Comparison of ENCODE assay signal across 20 cellular contexts in the genomic region with DNA sequence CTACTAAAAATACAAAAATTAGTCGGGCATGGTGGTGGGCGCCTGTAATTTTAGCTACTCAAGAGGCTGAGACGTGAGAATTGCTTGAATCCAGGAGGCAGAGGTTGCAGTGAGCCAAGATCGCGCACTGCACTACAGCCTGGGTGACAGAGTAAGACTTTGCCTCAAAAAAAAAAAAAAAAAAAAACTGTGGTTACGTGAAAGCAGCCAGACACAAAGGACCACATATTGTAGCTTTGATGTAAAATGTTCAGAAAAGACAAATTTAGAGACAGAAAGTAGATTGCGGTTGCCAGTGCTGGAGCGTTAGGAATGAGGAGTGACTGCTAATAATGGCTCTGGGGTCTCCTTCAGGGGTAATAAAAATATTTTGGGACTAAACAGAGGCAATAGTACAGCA. TPM values are rescaled to one million over a fixed set of nuclear protein-coding genes. Genes with fewer than 3 reads are reported as not detected.
A peak's percentile ranks its signal among the peaks of the same experiment; 100 is the strongest.
DNase-seq lines count a peak whose midpoint lies in the region; ATAC-seq, FAIRE-seq and TF ChIP-seq lines count a peak whose summit lies in the region.
"Had no signal": no experiment of that assay in that cellular context is flagged by ENCODE, and none has a peak within 500 bp of the region (broad histone marks: within the 10 kb centered on the region; RNA-seq: fewer than 3 reads in every experiment).

No MANE protein-coding gene starts in this region.

- H4K20me1 ChIP-seq in HepG2 (ENCODE audit: insufficient read depth, low read length) (no peaks in the 10 kb centered on the region), OCI-LY7 (ENCODE audit: insufficient read depth, low read length) (no peaks in the 10 kb centered on the region)

- DNase-seq in right lobe of liver (peak in 2 of 3 donors; percentile 1 to 5), HepG2 (ENCODE audit: low spot score) (no peak), OCI-LY7 (ENCODE audit: low spot score) (peak; percentile 32), upper lobe of right lung (peak; percentile 9), activated gamma-delta T cell (lab: John Stamatoyannopoulos, UW) (no peak), kidney glomerular epithelial cell (lab: John Stamatoyannopoulos, UW) (no peak), pancreas (no peak)
- DNase-seq in activated naive CD8-positive, alpha-beta T cell treated with anti-CD3 and anti-CD28 coated beads, Interleukin-2, amount 10 ng/mL, durations not matched to agents 7 days and 5 days = no peak
- DNase-seq: activated gamma-delta T cell treated with Interleukin-2 at 50 U/mL for 16 hours; immature natural killer cell; NCI-H2029; right cardiac atrium; stimulated activated CD4-positive, alpha-beta T cell treated with anti-CD3 and anti-CD28 coated beads, Interleukin-15, amount 100 ng/mL, for 24 hours had no signal

- H2AFZ ChIP-seq in HepG2 (ENCODE audit: low read length) = no peak overlapping the region
- peak overlapping the region; percentile 90; the same call in 1 of the 2 replicates for H2AFZ ChIP-seq in OCI-LY7 (ENCODE audit: low read length)
- H2AFZ ChIP-seq: GM23338 had no signal

- no peak for ATAC-seq in right lobe of liver
- ATAC-seq in HepG2 = no peak
- ATAC-seq in activated naive CD8-positive, alpha-beta T cell treated with anti-CD3 and anti-CD28 coated beads, Interleukin-2, amount 10 ng/mL, durations not matched to agents 7 days and 5 days (ENCODE audit: low read depth) = no peak
- ATAC-seq in upper lobe of right lung = no peak
- no peak for ATAC-seq in pancreas
- ATAC-seq: GM23338, right cardiac atrium had no signal

- H3K27me3 Mint-ChIP-seq in activated naive CD8-positive, alpha-beta T cell treated with anti-CD3 and anti-CD28 coated beads, Interleukin-2, amount 10 ng/mL, durations not matched to agents 7 days and 5 days = no peaks in the 10 kb centered on the region

- H3K4me3 Mint-ChIP-seq in activated naive CD8-positive, alpha-beta T cell treated with anti-CD3 and anti-CD28 coated beads, Interleukin-2, amount 10 ng/mL, durations not matched to agents 7 days and 5 days = peak overlapping the region; percentile 39
- H3K4me3 Mint-ChIP-seq: GM23338, immature natural killer cell had no signal

- H3K4me2 ChIP-seq in HepG2 (ENCODE audit: low read depth, low read length) = no peak overlapping the region
- peak overlapping the region; percentile 95 for H3K4me2 ChIP-seq in OCI-LY7 (ENCODE audit: low read length)
- H3K4me2 ChIP-seq: GM23338, KMS-11 had no signal

- WGBS in right lobe of liver (ENCODE audit: insufficient coverage, low coverage, low lambda C conversion rate, missing lambda C conversion rate) = 69% methylated on average over 8 of the region's 8 CpGs
- whole genome bisulfite sequencing in HepG2 (ENCODE audit: low lambda C conversion rate) = 39% methylated on average over 8 of the region's 8 CpGs
- 88 to 91% methylated on average over 8 of the region's 8 CpGs for WGBS in pancreas, 2 donors

- in situ Hi-C loops in HepG2 (cut with HindIII; ENCODE audit: extremely low pct_ligation_motif_present, low pct_unique_long_range_greater_than_20kb) = no loop called here

- H3K36me3 ChIP-seq in right lobe of liver = no peaks in the 10 kb centered on the region
- no peaks in the 10 kb centered on the region for H3K36me3 ChIP-seq in HepG2 (replicated peaks in 1 of 2; ENCODE audit: control insufficient read depth in 1 of 2, insufficient read depth in 2 of 2, low read length in 2 of 2)
- no peaks in the 10 kb centered on the region for H3K36me3 ChIP-seq in OCI-LY7 (ENCODE audit: insufficient read depth, low read length)
- no peaks in the 10 kb centered on the region for H3K36me3 ChIP-seq in upper lobe of right lung
- H3K36me3 ChIP-seq in pancreas = no peaks in the 10 kb centered on the region
- H3K36me3 ChIP-seq: tibial nerve had no signal

- no peak overlapping the region for H3K27ac ChIP-seq in right lobe of liver
- H3K27ac ChIP-seq in HepG2 (ENCODE audit: extremely low read length, insufficient read depth, low read length) = no peak overlapping the region
- H3K27ac ChIP-seq in OCI-LY7 (ENCODE audit: low read depth, low read length, poor library complexity, severe bottlenecking) = peak overlapping the region; percentile 92
- no peak overlapping the region for H3K27ac ChIP-seq in upper lobe of right lung
- H3K27ac ChIP-seq in pancreas = no peak overlapping the region
- H3K27ac ChIP-seq: KMS-11, SK-N-MC, tibial nerve had no signal

- no peak overlapping the region for H3K9ac ChIP-seq in HepG2 (ENCODE audit: insufficient read depth, low read depth, low read length)
- H3K9ac ChIP-seq: KMS-11 had no signal

- H3K9me2 ChIP-seq in OCI-LY7 (ENCODE audit: insufficient read depth, low read length) = no peaks in the 10 kb centered on the region

- intact Hi-C loops in right lobe of liver (cut with DNase I) = loop anchor here in 1 of 2 donors (5.0 kb wide), 1 partner anchor 114 kb away; no protein-coding TSS in a partner anchor
- intact Hi-C loops in HepG2 (cut with micrococcal nuclease; ENCODE audit: unreplicated experiment) = no loop called here
- intact Hi-C loops in OCI-LY7 (cut with micrococcal nuclease; ENCODE audit: unreplicated experiment) = loop anchor here (1.0 to 5.0 kb wide), 2 partner anchors 86 to 799 kb away; no protein-coding TSS in a partner anchor
- intact Hi-C loops in upper lobe of right lung (cut with DNase I) = no loop called here
- intact Hi-C loops in pancreas (cut with DNase I) = no loop called here

- H3K4me3 ChIP-seq in right lobe of liver = no peak overlapping the region
- H3K4me3 ChIP-seq in HepG2 (replicated peaks in 1 of 3; ENCODE audit: insufficient read depth in 1 of 3, low read depth in 2 of 3, low read length in 3 of 3) = no peak overlapping the region
- peak overlapping the region; percentile 47 for H3K4me3 ChIP-seq in OCI-LY7 (ENCODE audit: low read depth, low read length, poor library complexity, severe bottlenecking)
- H3K4me3 ChIP-seq in upper lobe of right lung = no peak overlapping the region
- no peak overlapping the region for H3K4me3 ChIP-seq in pancreas
- H3K4me3 ChIP-seq: GM23338, SK-N-MC, tibial nerve had no signal

- no peaks in the 10 kb centered on the region for H3K9me3 Mint-ChIP-seq in activated naive CD8-positive, alpha-beta T cell treated with anti-CD3 and anti-CD28 coated beads, Interleukin-2, amount 10 ng/mL, durations not matched to agents 7 days and 5 days
- H3K9me3 Mint-ChIP-seq: GM23338, immature natural killer cell had no signal

- H3K36me3 Mint-ChIP-seq in activated naive CD8-positive, alpha-beta T cell treated with anti-CD3 and anti-CD28 coated beads, Interleukin-2, amount 10 ng/mL, durations not matched to agents 7 days and 5 days = peaks cover 24% of the 10 kb centered on the region
- H3K36me3 Mint-ChIP-seq: immature natural killer cell had no signal

- TF ChIP-seq EP300 in HepG2 (IDR thresholded peaks at IDR 0.05; ENCODE audit: low read depth in 2 of 2, low read length in 2 of 2) (no peak), HepG2 (CRISPR knock-in tag; IDR thresholded peaks at IDR 0.05; ENCODE audit: borderline replicate concordance) (no peak)

- no peaks in the 10 kb centered on the region for H3K9me3 ChIP-seq in right lobe of liver
- H3K9me3 ChIP-seq in HepG2 (ENCODE audit: low read length) = no peaks in the 10 kb centered on the region
- no peaks in the 10 kb centered on the region for H3K9me3 ChIP-seq in OCI-LY7 (ENCODE audit: low read length)
- no peaks in the 10 kb centered on the region for H3K9me3 ChIP-seq in upper lobe of right lung
- no peaks in the 10 kb centered on the region for H3K9me3 ChIP-seq in pancreas
- H3K9me3 ChIP-seq: tibial nerve had no signal

- peak overlapping the region; percentile 49 for H3K27ac Mint-ChIP-seq in activated naive CD8-positive, alpha-beta T cell treated with anti-CD3 and anti-CD28 coated beads, Interleukin-2, amount 10 ng/mL, durations not matched to agents 7 days and 5 days
- H3K27ac Mint-ChIP-seq: GM23338 had no signal

- H3K4me1 ChIP-seq in right lobe of liver (no peaks in the 10 kb centered on the region), HepG2 (ENCODE audit: insufficient read depth, low read length) (peaks cover 38% of the 10 kb centered on the region), OCI-LY7 (ENCODE audit: insufficient read depth, low read length, poor library complexity, severe bottlenecking) (peaks cover 61% of the 10 kb centered on the region), upper lobe of right lung (peaks cover 18% of the 10 kb centered on the region), pancreas (peaks cover 0 to 18% (median 5%) of the 10 kb centered on the region in 3 donors)

- TF ChIP-seq RAD21 in HepG2 (CRISPR knock-in tag; IDR thresholded peaks at IDR 0.05) = no peak

- TF ChIP-seq CTCF in right lobe of liver (IDR thresholded peaks at IDR 0.05) (no peak), HepG2 (CRISPR knock-in tag; IDR thresholded peaks at IDR 0.05) (no peak), OCI-LY7 (conservative IDR thresholded peaks at IDR 0.05; ENCODE audit: low read length) (no peak), upper lobe of right lung (IDR thresholded peaks at IDR 0.05) (no peak), pancreas (IDR thresholded peaks at IDR 0.05) (no peak)

- no peaks in the 10 kb centered on the region for H3K27me3 ChIP-seq in right lobe of liver
- H3K27me3 ChIP-seq in HepG2 (ENCODE audit: control insufficient read depth in 1 of 2, insufficient read depth in 2 of 2, low read length in 2 of 2) = no peaks in the 10 kb centered on the region; a peak in 1 of 5 replicates
- H3K27me3 ChIP-seq in upper lobe of right lung = no peaks in the 10 kb centered on the region
- H3K27me3 ChIP-seq in pancreas = no peaks in the 10 kb centered on the region
- H3K27me3 ChIP-seq: tibial nerve had no signal

- POLR2A ChIA-PET in HepG2 (lab: Yijun Ruan, JAX) (no interaction called here), OCI-LY7 (lab: Charles Lee) (interaction anchor here (0.6 to 4.4 kb wide), 11 partner anchors 9 to 368 kb away, joined by 3 to 26 read pairs (median 4); no protein-coding TSS in a partner anchor)
- POLR2A ChIA-PET in activated naive CD8-positive, alpha-beta T cell treated with anti-CD3 and anti-CD28 coated beads, Interleukin-2, amount 10 ng/mL, durations not matched to agents 7 days and 5 days (lab: Charles Lee) = interaction anchor here (0.6 to 1.7 kb wide), 8 partner anchors 10 to 218 kb away, joined by 3 to 10 read pairs (median 4); a partner anchor contains a TSS

- H3K79me2 ChIP-seq in HepG2 (ENCODE audit: insufficient read depth, low read length) = peaks cover 2% of the 10 kb centered on the region
- peaks cover 6% of the 10 kb centered on the region; the same call in 1 of the 2 replicates for H3K79me2 ChIP-seq in OCI-LY7 (ENCODE audit: insufficient read depth, low read depth, low read length)

- H3K4me1 Mint-ChIP-seq in activated naive CD8-positive, alpha-beta T cell treated with anti-CD3 and anti-CD28 coated beads, Interleukin-2, amount 10 ng/mL, durations not matched to agents 7 days and 5 days = peaks cover 62% of the 10 kb centered on the region

- CTCF ChIA-PET in HepG2 (lab: Yijun Ruan, JAX; ENCODE audit: low intra/inter-chr PET ratio, low total read pairs) (interaction anchor here (1.3 kb wide), 1 partner anchor 114 kb away, joined by 3 read pairs; no protein-coding TSS in a partner anchor), OCI-LY7 (lab: Charles Lee; ENCODE audit: unreplicated experiment) (no interaction called here)

- TF ChIP-seq POLR2A in right lobe of liver (IDR thresholded peaks at IDR 0.05) (no peak), HepG2 (IDR thresholded peaks at IDR 0.05; ENCODE audit: insufficient read depth in 1 of 2, low read depth in 2 of 2, low read length in 2 of 2) (no peak)

- FAIRE-seq in HepG2 (lab: Jason Lieb, UNC) (no peak), pancreas (lab: Jason Lieb, UNC) (no peak)
- FAIRE-seq: colon, D721Med, RCC 7860 had no signal

- BruUV-seq in HepG2 (replicated peaks; lab: Mats Ljungman, UMichigan) (no TSS peak), OCI-LY7 (replicated peaks; lab: Mats Ljungman, UMichigan) (no TSS peak)

RNA-seq across cellular contexts. Expression of a gene that starts 4.0 kb away (rescaled TPM):
- total RNA-seq in right lobe of liver (1 to 10 TPM; 2.9 to 5.2 (median 3.4) TPM), HepG2 (2016; rRNA removed; fragmentation: Illumina TruSeq; extraction: Trizol) (14.7 and 17.4 TPM in 2 replicates), OCI-LY7 (2022) (20.5 and 23.3 TPM in 2 replicates), upper lobe of right lung (10.8 TPM), pancreas (10 to 100 TPM in 1 of 6 donors, 1 to 10 TPM in 5; 3.4 to 10.5 (median 5.6) TPM)
- total RNA-seq in HepG2 (2016; cell fraction: cytosol; rRNA removed; fragmentation: Illumina TruSeq; extraction: Trizol; ENCODE audit: low read depth) = 1.0 and 1.5 TPM in 2 replicates
- 14.3 and 19.5 TPM in 2 replicates for total RNA-seq in HepG2 (2016; cell fraction: insoluble cytoplasmic fraction; rRNA removed; fragmentation: Illumina TruSeq; extraction: Trizol)
- total RNA-seq in HepG2 (2016; cell fraction: membrane; rRNA removed; fragmentation: Illumina TruSeq; extraction: Trizol) = 3.8 and 4.1 TPM in 2 replicates
- total RNA-seq in HepG2 (2016; cell fraction: nucleus; rRNA removed; fragmentation: Illumina TruSeq; extraction: Trizol) = 13.9 and 16.3 TPM in 2 replicates
- polyA plus RNA-seq in HepG2 (2011; rRNA removed) (11.8 and 12.0 TPM in 2 replicates), pancreas (1 to 10 TPM; 2.1 to 3.4 TPM)
- 10.9 and 11.8 TPM in 2 replicates for polyA plus RNA-seq in HepG2 (2011; cell fraction: cytosol; rRNA removed)
- 13.6 and 14.0 TPM in 2 replicates for polyA plus RNA-seq in HepG2 (2011; cell fraction: nucleus; rRNA removed)
- polyA plus RNA-seq in HepG2 (2012) = 6.9 and 8.1 TPM in 2 replicates
- 0.46 and 0.59 TPM in 2 replicates for polyA plus RNA-seq in HepG2 (2016; cell fraction: cytosol; fragmentation: Illumina TruSeq; extraction: Trizol; ENCODE audit: low read depth)
- 10.6 and 11.4 TPM in 2 replicates for polyA plus RNA-seq in HepG2 (2016; cell fraction: insoluble cytoplasmic fraction; fragmentation: Illumina TruSeq; extraction: Trizol; ENCODE audit: low read depth)
- 1.5 and 1.9 TPM in 2 replicates for polyA plus RNA-seq in HepG2 (2016; cell fraction: membrane; fragmentation: Illumina TruSeq; extraction: Trizol; ENCODE audit: low read depth)
- 9.0 and 10.6 TPM in 2 replicates for polyA plus RNA-seq in HepG2 (2016; cell fraction: nucleus; fragmentation: Illumina TruSeq; extraction: Trizol; ENCODE audit: insufficient read depth, low read depth)
- polyA minus RNA-seq in HepG2 (2011; rRNA and poly(A)+ RNA removed; ENCODE audit: low replicate concordance) = 20.4 and 30.6 TPM in 2 replicates
- 7.9 and 10.9 TPM in 2 replicates for polyA minus RNA-seq in HepG2 (2011; cell fraction: cytosol; rRNA and poly(A)+ RNA removed)
- polyA minus RNA-seq in HepG2 (2011; cell fraction: nucleus; rRNA and poly(A)+ RNA removed) = 17.6 and 19.1 TPM in 2 replicates
- total RNA-seq in OCI-LY7 (2014; rRNA removed; shearing (Covaris generic)) = 9.6 and 12.0 TPM in 2 replicates
- total RNA-seq in activated naive CD8-positive, alpha-beta T cell treated with anti-CD3 and anti-CD28 coated beads, Interleukin-2, amount 10 ng/mL, durations not matched to agents 7 days and 5 days = 10 to 100 TPM; 95.7 to 98.3 TPM

Comparison
In these comparisons a context has a peak if more than half of its experiments do, and no peak if none do; other contexts are left out.
1. DNase-seq: peak in right lobe of liver (2 of 3), OCI-LY7 (single experiment) and upper lobe of right lung (single experiment); none in HepG2 (single experiment), activated naive CD8-positive, alpha-beta T cell treated with anti-CD3 and anti-CD28 coated beads, Interleukin-2, amount 10 ng/mL, durations not matched to agents 7 days and 5 days (single experiment), activated gamma-delta T cell (single experiment), kidney glomerular epithelial cell (single experiment) and pancreas (0 of 6).